ENCODE assay signal across 8 cellular contexts in genomic region chr15:52331490-52332240, GRCh38. TPM values are rescaled to one million over a fixed set of nuclear protein-coding genes. Genes with fewer than 3 reads are reported as not detected.
DNase-seq lines count a peak whose midpoint lies in the region; ATAC-seq and TF ChIP-seq lines count a peak whose summit lies in the region.

No MANE protein-coding gene starts in this region.

- DNase-seq in AG09319 (ENCODE audit: extremely low read depth, low read depth): no peak
- peak; percentile 25 for DNase-seq in NCI-H748 (lab: John Stamatoyannopoulos, UW; ENCODE audit: unreplicated experiment)
- DNase-seq in activated T-cell treated with anti-CD3 and anti-CD28 coated beads for 4 hours: peak; percentile 17
- DNase-seq in fibroblast of villous mesenchyme (ENCODE audit: low read depth): peak; percentile 56
- no peak for DNase-seq in spleen

- TF ChIP-seq CTCF in AG09319 (IDR thresholded peaks at IDR 0.05; ENCODE audit: low read depth, low read length) (peak; percentile 53), fibroblast of villous mesenchyme (IDR thresholded peaks at IDR 0.05; ENCODE audit: insufficient read depth, low read depth, low read length) (peak; percentile 54), spleen (IDR thresholded peaks at IDR 0.05 in 8 of 11, conservative IDR thresholded peaks at IDR 0.05 in 3 of 11) (peak in 9 of 11 experiments; percentile 19 to 55 (median 36))

- TF ChIP-seq POLR2A in spleen (IDR thresholded peaks at IDR 0.05): no peak

- H3K36me3 ChIP-seq in spleen: peaks cover 0 to 67% (median 31%) of the 10 kb centered on the region in 6 donors

- no peaks in the 10 kb centered on the region for H3K9me3 ChIP-seq in spleen

- peaks cover 0 to 15% (median 9%) of the 10 kb centered on the region in 6 donors for H3K4me1 ChIP-seq in spleen

- H3K4me3 ChIP-seq in fibroblast of villous mesenchyme (ENCODE audit: low read depth, low read length): no peak overlapping the region
- no peak overlapping the region for H3K4me3 ChIP-seq in spleen

- H3K27ac ChIP-seq in spleen: peak overlapping the region in 4 of 8 donors; percentile 9 to 47 (median 36)

- WGBS in spleen, 5 donors: 38 to 52% (median 45%) methylated on average over 6 of the region's 6 CpGs

- ATAC-seq in GM18519 (IDR thresholded peaks at IDR 0.05; ENCODE audit: low FRiP score, unreplicated experiment) (peak; percentile 90), HG03039 (IDR thresholded peaks at IDR 0.05; ENCODE audit: unreplicated experiment) (peak; percentile 79), GM21576 (IDR thresholded peaks at IDR 0.05; ENCODE audit: unreplicated experiment) (no peak)

- no peaks in the 10 kb centered on the region for H3K27me3 ChIP-seq in spleen (replicated peaks in 1 of 7)

- intact Hi-C loops in spleen (cut with DNase I; ENCODE audit: low total_unique reads): no loop called here

RNA-seq across cellular contexts. Expression of gene MYO5C, which starts 36.1 kb away (rescaled TPM):
- total RNA-seq in fibroblast of villous mesenchyme (under 0.01 TPM in 1 of 2 replicates, not detected in the other), spleen (10 to 100 TPM in 6 of 7 donors, 1 to 10 TPM in 1; 6.2 to 23.4 (median 16.2) TPM)
- polyA plus RNA-seq in spleen: 1 to 10 TPM in 2 of 3 donors, under 1 TPM in 1; 0.53 to 2.2 (median 2.2) TPM

Comparison
In these comparisons a context has a peak if more than half of its experiments do, and no peak if none do; other contexts are left out.
1. DNase-seq: peak in NCI-H748 (single experiment), activated T-cell treated with anti-CD3 and anti-CD28 coated beads for 4 hours (single experiment) and fibroblast of villous mesenchyme (single experiment); none in AG09319 (single experiment) and spleen (single experiment).
2. Peak in every context shown above with its lines, with median percentiles within 50 percentile points of each other: CTCF ChIP-seq.